In genomic region chr12:45660330-45660729, GRCh38 we compare ENCODE assay signal across 14 cellular contexts.
A peak's percentile ranks its signal among the peaks of the same experiment; 100 is the strongest.
DNase-seq lines count a peak whose midpoint lies in the region; ATAC-seq and TF ChIP-seq lines count a peak whose summit lies in the region.
"Had no signal": no experiment of that assay in that cellular context is flagged by ENCODE, and none has a peak within 500 bp of the region (broad histone marks: within the 10 kb centered on the region; RNA-seq: fewer than 3 reads in every experiment).

No MANE protein-coding gene starts in this region.

- H3K9me3 Mint-ChIP-seq in progenitor cell of endocrine pancreas (ENCODE audit: low read depth) = no peaks in the 10 kb centered on the region

- H3K27me3 ChIP-seq in AG04450 (ENCODE audit: control insufficient read depth, insufficient read depth, low read length) = no peaks in the 10 kb centered on the region

- no peak overlapping the region for H3K4me3 Mint-ChIP-seq in progenitor cell of endocrine pancreas (ENCODE audit: low read depth)

- no peak overlapping the region for H3K27ac ChIP-seq in AG04450 (ENCODE audit: low read depth, low read length)
- H3K27ac ChIP-seq: epithelial cell of prostate, prostate gland had no signal

- no peak for ATAC-seq in GM21576 (IDR thresholded peaks at IDR 0.05; ENCODE audit: unreplicated experiment)

- CTCF ChIA-PET in AG04450 (lab: Charles Lee) = no interaction called here

- H3K36me3 Mint-ChIP-seq in progenitor cell of endocrine pancreas (ENCODE audit: insufficient read depth) = no peaks in the 10 kb centered on the region

- DNase-seq in AG04450 (ENCODE audit: low read depth, low spot score) (peak; percentile 37), HFF-Myc (ENCODE audit: extremely low read depth, low read depth) (peak; percentile 84), T1000 (lab: John Stamatoyannopoulos, UW) (peak; percentile 99), fibroblast of villous mesenchyme (ENCODE audit: low read depth) (peak; percentile 50), progenitor cell of endocrine pancreas (ENCODE audit: low spot score, unreplicated experiment) (no peak), GM20000 (ENCODE audit: low spot score) (no peak), NCI-H524 (lab: John Stamatoyannopoulos, UW) (no peak)
- DNase-seq: amygdala, C1 segment of cervical spinal cord, NCI-H526 treated with DMSO at 0.1 percent for 48 hours had no signal

- H3K27ac Mint-ChIP-seq in progenitor cell of endocrine pancreas = no peak overlapping the region

- no peaks in the 10 kb centered on the region for H3K27me3 Mint-ChIP-seq in progenitor cell of endocrine pancreas

- no peaks in the 10 kb centered on the region for H3K4me1 Mint-ChIP-seq in progenitor cell of endocrine pancreas (ENCODE audit: low read depth)

- H3K4me3 ChIP-seq in AG04450 (ENCODE audit: low read depth, low read length) (no peak overlapping the region), HFF-Myc (replicated peaks; ENCODE audit: low read depth, low read length) (no peak overlapping the region), fibroblast of villous mesenchyme (ENCODE audit: low read depth, low read length) (no peak overlapping the region)
- H3K4me3 ChIP-seq: lung, prostate gland had no signal

- POLR2A ChIA-PET in AG04450 (lab: Yijun Ruan, JAX) = no interaction called here

- TF ChIP-seq CTCF in AG04450 (IDR thresholded peaks at IDR 0.05; ENCODE audit: low read depth, low read length) (no peak), HFF-Myc (IDR thresholded peaks at IDR 0.05; ENCODE audit: low read depth, low read length, missing control alignments) (no peak), fibroblast of villous mesenchyme (IDR thresholded peaks at IDR 0.05; ENCODE audit: insufficient read depth, low read depth, low read length) (no peak), progenitor cell of endocrine pancreas (IDR thresholded peaks at IDR 0.05; ENCODE audit: unreplicated experiment) (no peak), GM20000 (IDR thresholded peaks at IDR 0.05; ENCODE audit: extremely low read depth, missing control alignments) (no peak)

- H3K9me3 ChIP-seq in AG04450 (ENCODE audit: control insufficient read depth, insufficient read depth, low read length) = no peaks in the 10 kb centered on the region; the same call in 1 of the 2 replicates
- H3K9me3 ChIP-seq: prostate gland had no signal

Comparison
In these comparisons a context has a peak if more than half of its experiments do, and no peak if none do; other contexts are left out.
1. DNase-seq: peak in AG04450 (single experiment), HFF-Myc (single experiment), T1000 (single experiment) and fibroblast of villous mesenchyme (single experiment); none in progenitor cell of endocrine pancreas (single experiment), GM20000 (single experiment) and NCI-H524 (0 of 2).